Comparison of ENCODE assay signal across 18 cellular contexts in genomic region chr4:134160211-134160610, GRCh38. TPM values are rescaled to one million over a fixed set of nuclear protein-coding genes. Genes with fewer than 3 reads are reported as not detected.
DNase-seq lines count a peak whose midpoint lies in the region; ATAC-seq and TF ChIP-seq lines count a peak whose summit lies in the region.
"Had no signal": no experiment of that assay in that cellular context is flagged by ENCODE, and none has a peak within 500 bp of the region (broad histone marks: within the 10 kb centered on the region; RNA-seq: fewer than 3 reads in every experiment).

No MANE protein-coding gene starts in this region.

- no peak overlapping the region for H3K9ac ChIP-seq in mammary epithelial cell (ENCODE audit: insufficient read depth, low read length)
- no peak overlapping the region for H3K9ac ChIP-seq in neural progenitor cell

- CTCF ChIA-PET in mammary epithelial cell (lab: Charles Lee; ENCODE audit: low non-redundant PET): no interaction called here
- CTCF ChIA-PET in MCF 10A (lab: Yijun Ruan, JAX): interaction anchor here (0.7 kb wide), 1 partner anchor 298 kb away, joined by 3 read pairs; no protein-coding TSS in a partner anchor

- H3K27me3 ChIP-seq in mammary epithelial cell (ENCODE audit: insufficient read depth, low read length) (no peaks in the 10 kb centered on the region), foreskin keratinocyte (no peaks in the 10 kb centered on the region), neural progenitor cell (no peaks in the 10 kb centered on the region), testis (no peaks in the 10 kb centered on the region)

- H3K27ac Mint-ChIP-seq in MCF 10A (ENCODE audit: low read depth, unreplicated experiment): no peak overlapping the region
- no peak overlapping the region for H3K27ac Mint-ChIP-seq in neural progenitor cell
- H3K27ac Mint-ChIP-seq: CD4-positive, alpha-beta T cell; H9 had no signal

- TF ChIP-seq POLR2A in testis (IDR thresholded peaks at IDR 0.05): no peak

- BruUV-seq in mammary epithelial cell (replicated peaks; lab: Mats Ljungman, UMichigan) (no TSS peak), MCF 10A (replicated peaks; lab: Mats Ljungman, UMichigan) (no TSS peak)

- H4K20me1 ChIP-seq in mammary epithelial cell (ENCODE audit: insufficient read depth, low read length) (no peaks in the 10 kb centered on the region), neural progenitor cell (ENCODE audit: low read depth) (no peaks in the 10 kb centered on the region)

- ATAC-seq in foreskin keratinocyte: peak; percentile 93
- ATAC-seq in GM19035 (IDR thresholded peaks at IDR 0.05; ENCODE audit: unreplicated experiment): no peak
- ATAC-seq in HG03469 (IDR thresholded peaks at IDR 0.05; ENCODE audit: unreplicated experiment): no peak
- ATAC-seq: A549 had no signal

- no peaks in the 10 kb centered on the region for H3K4me1 Mint-ChIP-seq in MCF 10A (ENCODE audit: insufficient read depth, unreplicated experiment)
- H3K4me1 Mint-ChIP-seq in neural progenitor cell: no peaks in the 10 kb centered on the region

- H3K9me3 Mint-ChIP-seq in MCF 10A (ENCODE audit: unreplicated experiment) (peaks cover 6% of the 10 kb centered on the region), neural progenitor cell (peaks cover 13% of the 10 kb centered on the region)

- no peaks in the 10 kb centered on the region for H3F3A ChIP-seq in neural progenitor cell (ENCODE audit: low read depth)

- H3K4me3 Mint-ChIP-seq in MCF 10A (ENCODE audit: unreplicated experiment): no peak overlapping the region
- no peak overlapping the region for H3K4me3 Mint-ChIP-seq in neural progenitor cell
- H3K4me3 Mint-ChIP-seq: CD4-positive, alpha-beta T cell; H9 had no signal

- H3K27me3 Mint-ChIP-seq in MCF 10A (ENCODE audit: insufficient read depth, unreplicated experiment): no peaks in the 10 kb centered on the region
- H3K27me3 Mint-ChIP-seq in neural progenitor cell (ENCODE audit: insufficient read depth, low read depth): no peaks in the 10 kb centered on the region
- H3K27me3 Mint-ChIP-seq: CD4-positive, alpha-beta T cell had no signal

- no peak overlapping the region for H2AFZ ChIP-seq in mammary epithelial cell (ENCODE audit: low read depth, low read length)
- H2AFZ ChIP-seq in neural progenitor cell (replicated peaks): peak overlapping the region; percentile 83

- H3K9me3 ChIP-seq in mammary epithelial cell (replicated peaks; ENCODE audit: insufficient read depth, low read length) (no peaks in the 10 kb centered on the region), neural progenitor cell (ENCODE audit: low read depth) (no peaks in the 10 kb centered on the region), testis (no peaks in the 10 kb centered on the region)
- H3K9me3 ChIP-seq: A549, Caco-2 had no signal

- peak; percentile 4 for DNase-seq in mammary epithelial cell
- no peak for DNase-seq in MCF 10A (ENCODE audit: unreplicated experiment)
- DNase-seq in astrocyte of the hippocampus (ENCODE audit: low read depth, low spot score): peak; percentile 1
- peak; percentile 91 to 93 for DNase-seq in foreskin keratinocyte
- no peak for DNase-seq in neural progenitor cell (ENCODE audit: low spot score)
- no peak for DNase-seq in testis
- DNase-seq: AML-193; Caco-2; CD4-positive, alpha-beta T cell; GDM1; GOT3; H9 had no signal

- WGBS in mammary epithelial cell (ENCODE audit: low coverage, missing lambda C conversion rate): 0% methylated on average over 1 of the region's 2 CpGs
- WGBS in testis, 2 donors: 45 to 70% methylated on average over 2 of the region's 2 CpGs

- H3K79me2 ChIP-seq in mammary epithelial cell (ENCODE audit: insufficient read depth, low read length) (no peaks in the 10 kb centered on the region), neural progenitor cell (ENCODE audit: low read depth) (no peaks in the 10 kb centered on the region)

- H3K4me2 ChIP-seq in mammary epithelial cell (ENCODE audit: insufficient read depth, low read depth, low read length) (no peak overlapping the region), neural progenitor cell (no peak overlapping the region)
- H3K4me2 ChIP-seq: A549 had no signal

- H3K36me3 Mint-ChIP-seq in MCF 10A (ENCODE audit: insufficient read depth, unreplicated experiment): no peaks in the 10 kb centered on the region
- no peaks in the 10 kb centered on the region for H3K36me3 Mint-ChIP-seq in neural progenitor cell

- no peak overlapping the region for H3K27ac ChIP-seq in mammary epithelial cell (ENCODE audit: insufficient read depth, low read depth, low read length)
- H3K27ac ChIP-seq in foreskin keratinocyte: peak overlapping the region; percentile 63
- no peak overlapping the region for H3K27ac ChIP-seq in neural progenitor cell
- H3K27ac ChIP-seq in testis: no peak overlapping the region
- H3K27ac ChIP-seq: 22Rv1, A549, C4-2B had no signal

- POLR2A ChIA-PET in MCF 10A (lab: Yijun Ruan, JAX): interaction anchor here (1.2 kb wide), 1 partner anchor 133 kb away, joined by 3 read pairs; no protein-coding TSS in a partner anchor

- no peak for TF ChIP-seq CTCF in mammary epithelial cell (conservative IDR thresholded peaks at IDR 0.05 in 1 of 2, IDR thresholded peaks at IDR 0.05 in 1 of 2; ENCODE audit: extremely low read depth in 1 of 2, insufficient read depth in 1 of 2, low read depth in 1 of 2, low read length in 2 of 2)
- no peak for TF ChIP-seq CTCF in MCF 10A (IDR thresholded peaks at IDR 0.05; ENCODE audit: unreplicated experiment)
- TF ChIP-seq CTCF in foreskin keratinocyte (conservative IDR thresholded peaks at IDR 0.05): no peak
- no peak for TF ChIP-seq CTCF in neural progenitor cell (IDR thresholded peaks at IDR 0.05)
- no peak for TF ChIP-seq CTCF in testis (IDR thresholded peaks at IDR 0.05)

- in situ Hi-C loops in mammary epithelial cell (cut with MboI; ENCODE audit: low sequenced_read_pairs in 2 of 2): no loop called here

- H3K4me1 ChIP-seq in mammary epithelial cell (ENCODE audit: insufficient read depth, low read length): no peaks in the 10 kb centered on the region
- peaks cover 9% of the 10 kb centered on the region for H3K4me1 ChIP-seq in foreskin keratinocyte
- peaks cover 9% of the 10 kb centered on the region for H3K4me1 ChIP-seq in neural progenitor cell
- H3K4me1 ChIP-seq in testis: no peaks in the 10 kb centered on the region
- H3K4me1 ChIP-seq: A549, Caco-2 had no signal

- intact Hi-C loops in mammary epithelial cell (cut with micrococcal nuclease): no loop called here
- intact Hi-C loops in MCF 10A (cut with micrococcal nuclease): no loop called here
- intact Hi-C loops in testis (cut with DNase I; ENCODE audit: low total_unique reads): no loop called here

- H3K4me3 ChIP-seq in mammary epithelial cell (replicated peaks in 1 of 3; ENCODE audit: insufficient read depth in 1 of 3, low read depth in 2 of 3, low read length in 3 of 3) (no peak overlapping the region), neural progenitor cell (no peak overlapping the region), testis (no peak overlapping the region)
- H3K4me3 ChIP-seq: A549 had no signal

- dilution Hi-C loops in mammary epithelial cell (cut with HindIII; ENCODE audit: low sequenced_read_pairs): no loop called here

- no peaks in the 10 kb centered on the region for H3K36me3 ChIP-seq in mammary epithelial cell (ENCODE audit: insufficient read depth, low read length)
- no peaks in the 10 kb centered on the region for H3K36me3 ChIP-seq in neural progenitor cell
- no peaks in the 10 kb centered on the region for H3K36me3 ChIP-seq in testis (ENCODE audit: low read depth, missing control alignments)

RNA-seq across cellular contexts. Expression of gene PABPC4L, which starts 41.4 kb away (rescaled TPM):
- total RNA-seq in mammary epithelial cell (1 to 10 TPM in 1 of 2 donors, not detected in 1; 1.8 TPM), MCF 10A (2022) (0.25 and 0.28 TPM in 2 replicates), foreskin keratinocyte (1.6 and 1.9 TPM in 2 replicates), neural progenitor cell (ENCODE audit: low replicate concordance) (1.3 and 1.6 TPM in 2 replicates), testis (1 to 10 TPM in 1 of 2 donors, under 1 TPM in 1; 0.87 to 1.0 TPM)
- polyA plus RNA-seq in mammary epithelial cell (0.03 TPM), foreskin keratinocyte (0.22 and 0.39 TPM in 2 replicates), testis (ENCODE audit: insufficient read depth, low read depth, low replicate concordance) (0.75 TPM)
- not detected for polyA minus RNA-seq in mammary epithelial cell
- total RNA-seq: Caco-2; CD4-positive, alpha-beta T cell; HT-29 had no signal

Comparison
In these comparisons a context has a peak if more than half of its experiments do, and no peak if none do; other contexts are left out.
1. DNase-seq: peak in mammary epithelial cell (single experiment), astrocyte of the hippocampus (single experiment) and foreskin keratinocyte (2 of 2); none in MCF 10A (single experiment), neural progenitor cell (single experiment) and testis (single experiment).